In genomic region chr21:32022141-32022540, GRCh38 we compare ENCODE assay signal across 22 cellular contexts.
DNase-seq lines count a peak whose midpoint lies in the region; ATAC-seq and TF ChIP-seq lines count a peak whose summit lies in the region.
"Had no signal": no experiment of that assay in that cellular context is flagged by ENCODE, and none has a peak within 500 bp of the region (broad histone marks: within the 10 kb centered on the region; RNA-seq: fewer than 3 reads in every experiment).

No MANE protein-coding gene starts in this region.

- no peak for TF ChIP-seq CTCF in breast epithelium (IDR thresholded peaks at IDR 0.05)
- no peak for TF ChIP-seq CTCF in MCF 10A (IDR thresholded peaks at IDR 0.05; ENCODE audit: unreplicated experiment)
- TF ChIP-seq CTCF in body of pancreas (IDR thresholded peaks at IDR 0.05), result no peak
- TF ChIP-seq CTCF in suprapubic skin (IDR thresholded peaks at IDR 0.05), result no peak

- no peaks in the 10 kb centered on the region for H3K27me3 ChIP-seq in breast epithelium
- no peaks in the 10 kb centered on the region for H3K27me3 ChIP-seq in body of pancreas
- H3K27me3 ChIP-seq in suprapubic skin, result no peaks in the 10 kb centered on the region
- H3K27me3 ChIP-seq: dorsolateral prefrontal cortex had no signal

- H3K27ac ChIP-seq in breast epithelium (peak overlapping the region; percentile 40 to 54), body of pancreas (peak overlapping the region in 3 of 4 donors; percentile 2 to 74 (median 66)), suprapubic skin (peak overlapping the region; percentile 45)
- H3K27ac ChIP-seq: 22Rv1, dorsolateral prefrontal cortex had no signal

- CTCF ChIA-PET in MCF 10A (lab: Yijun Ruan, JAX), result interaction anchor here (0.7 kb wide), 1 partner anchor 178 kb away, joined by 4 read pairs; no protein-coding TSS in a partner anchor

- no peak overlapping the region for H3K4me3 Mint-ChIP-seq in MCF 10A (ENCODE audit: unreplicated experiment)
- no peak overlapping the region for H3K4me3 Mint-ChIP-seq in stimulated activated naive CD8-positive, alpha-beta T cell treated with anti-CD3 and anti-CD28 coated beads, Interleukin-15, amount 100 ng/mL, for 72 hours
- H3K4me3 Mint-ChIP-seq: activated B cell treated with CpG ODN at 0.5 μM for 24 hours; activated CD4-positive, alpha-beta memory T cell treated with anti-CD3 and anti-CD28 coated beads for 36 hours; activated naive CD8-positive, alpha-beta T cell; CD8-positive, alpha-beta memory T cell; H9; type B pancreatic cell had no signal

- no peaks in the 10 kb centered on the region for H3K9me3 ChIP-seq in breast epithelium
- H3K9me3 ChIP-seq in body of pancreas, result no peaks in the 10 kb centered on the region
- no peaks in the 10 kb centered on the region for H3K9me3 ChIP-seq in suprapubic skin

- no peak overlapping the region for H3K4me3 ChIP-seq in breast epithelium
- no peak overlapping the region for H3K4me3 ChIP-seq in body of pancreas
- no peak overlapping the region for H3K4me3 ChIP-seq in suprapubic skin
- H3K4me3 ChIP-seq: dorsolateral prefrontal cortex, lung had no signal

- intact Hi-C loops in breast epithelium (cut with DNase I; ENCODE audit: low total_unique reads) (no loop called here), MCF 10A (cut with micrococcal nuclease) (no loop called here), body of pancreas (cut with DNase I) (no loop called here)

- TF ChIP-seq POLR2A in breast epithelium (IDR thresholded peaks at IDR 0.05) (no peak), body of pancreas (IDR thresholded peaks at IDR 0.05) (no peak), suprapubic skin (IDR thresholded peaks at IDR 0.05) (no peak)

- POLR2A ChIA-PET in MCF 10A (lab: Yijun Ruan, JAX), result no interaction called here

- H3K27ac Mint-ChIP-seq in MCF 10A (ENCODE audit: low read depth, unreplicated experiment), result no peak overlapping the region
- H3K27ac Mint-ChIP-seq in stimulated activated naive CD8-positive, alpha-beta T cell treated with anti-CD3 and anti-CD28 coated beads, Interleukin-15, amount 100 ng/mL, for 72 hours, result no peak overlapping the region
- H3K27ac Mint-ChIP-seq: activated B cell treated with CpG ODN at 0.5 μM for 24 hours; activated CD4-positive, alpha-beta memory T cell treated with anti-CD3 and anti-CD28 coated beads for 36 hours; activated naive CD8-positive, alpha-beta T cell; CD8-positive, alpha-beta memory T cell; H9; type B pancreatic cell had no signal

- peaks cover 18% of the 10 kb centered on the region for H3K27me3 Mint-ChIP-seq in MCF 10A (ENCODE audit: insufficient read depth, unreplicated experiment)
- H3K27me3 Mint-ChIP-seq in stimulated activated naive CD8-positive, alpha-beta T cell treated with anti-CD3 and anti-CD28 coated beads, Interleukin-15, amount 100 ng/mL, for 72 hours, result no peaks in the 10 kb centered on the region
- H3K27me3 Mint-ChIP-seq: activated B cell treated with CpG ODN at 0.5 μM for 24 hours; activated CD4-positive, alpha-beta memory T cell treated with anti-CD3 and anti-CD28 coated beads for 36 hours; activated naive CD8-positive, alpha-beta T cell; CD8-positive, alpha-beta memory T cell; type B pancreatic cell had no signal

- no peak for TF ChIP-seq EP300 in suprapubic skin (IDR thresholded peaks at IDR 0.05)

- H3K4me1 ChIP-seq in breast epithelium, result no peaks in the 10 kb centered on the region
- peaks cover 16% of the 10 kb centered on the region for H3K4me1 ChIP-seq in body of pancreas
- peaks cover 22% of the 10 kb centered on the region for H3K4me1 ChIP-seq in suprapubic skin

- peak; percentile 3 for ATAC-seq in body of pancreas
- ATAC-seq in stimulated activated naive CD8-positive, alpha-beta T cell treated with anti-CD3 and anti-CD28 coated beads, Interleukin-15, amount 100 ng/mL, for 72 hours, result no peak
- ATAC-seq: Panc1 had no signal

- H3K4me1 Mint-ChIP-seq in MCF 10A (ENCODE audit: insufficient read depth, unreplicated experiment), result no peaks in the 10 kb centered on the region
- H3K4me1 Mint-ChIP-seq in stimulated activated naive CD8-positive, alpha-beta T cell treated with anti-CD3 and anti-CD28 coated beads, Interleukin-15, amount 100 ng/mL, for 72 hours, result no peaks in the 10 kb centered on the region
- H3K4me1 Mint-ChIP-seq: activated B cell treated with CpG ODN at 0.5 μM for 24 hours; CD8-positive, alpha-beta memory T cell; H9 had no signal

- no TSS peak for BruUV-seq in MCF 10A (replicated peaks; lab: Mats Ljungman, UMichigan)

- no peaks in the 10 kb centered on the region for H3K9me3 Mint-ChIP-seq in MCF 10A (ENCODE audit: unreplicated experiment)
- H3K9me3 Mint-ChIP-seq in stimulated activated naive CD8-positive, alpha-beta T cell treated with anti-CD3 and anti-CD28 coated beads, Interleukin-15, amount 100 ng/mL, for 72 hours, result no peaks in the 10 kb centered on the region
- H3K9me3 Mint-ChIP-seq: activated B cell treated with CpG ODN at 0.5 μM for 24 hours; activated CD4-positive, alpha-beta memory T cell treated with anti-CD3 and anti-CD28 coated beads for 36 hours; CD8-positive, alpha-beta memory T cell; H9; type B pancreatic cell had no signal

- H3K36me3 ChIP-seq in breast epithelium (no peaks in the 10 kb centered on the region), body of pancreas (replicated peaks in 1 of 2; ENCODE audit: insufficient read depth in 1 of 2, low read depth in 2 of 2) (no peaks in the 10 kb centered on the region), suprapubic skin (no peaks in the 10 kb centered on the region)

- DNase-seq in breast epithelium (ENCODE audit: low spot score in 2 of 2) (no peak), MCF 10A (ENCODE audit: unreplicated experiment) (no peak), OCI-M1 (lab: John Stamatoyannopoulos, UW) (peak; percentile 50), body of pancreas (no peak), suprapubic skin (ENCODE audit: low spot score in 2 of 2) (no peak), NCI-H524 (lab: John Stamatoyannopoulos, UW) (no peak)
- DNase-seq in stimulated activated naive CD8-positive, alpha-beta T cell treated with anti-CD3 and anti-CD28 coated beads, Interleukin-15, amount 100 ng/mL, for 72 hours, result no peak
- no peak for DNase-seq in activated CD4-positive, CD25-positive, alpha-beta regulatory T cell (lab: John Stamatoyannopoulos, UW)
- DNase-seq: activated B cell treated with CpG ODN at 0.5 μM for 24 hours; activated CD4-positive, alpha-beta memory T cell treated with anti-CD3 and anti-CD28 coated beads for 36 hours; CD8-positive, alpha-beta memory T cell; central memory CD4-positive, alpha-beta T cell; H9; kidney glomerular epithelial cell; NCI-H2029 treated with DMSO at 0.1 percent for 48 hours; NCI-H345 had no signal

- H3K36me3 Mint-ChIP-seq in MCF 10A (ENCODE audit: insufficient read depth, unreplicated experiment), result no peaks in the 10 kb centered on the region
- H3K36me3 Mint-ChIP-seq: activated CD4-positive, alpha-beta memory T cell treated with anti-CD3 and anti-CD28 coated beads for 36 hours; activated naive CD8-positive, alpha-beta T cell; CD8-positive, alpha-beta memory T cell; type B pancreatic cell had no signal

- WGBS in body of pancreas, 2 donors, result 51% methylated on average over 6 of the region's 6 CpGs
- 49% methylated on average over 6 of the region's 6 CpGs for WGBS in suprapubic skin
